Comparison of ENCODE assay signal across 8 cellular contexts in genomic region chr3:177357352-177358084, GRCh38.
DNase-seq lines count a peak whose midpoint lies in the region; ATAC-seq and TF ChIP-seq lines count a peak whose summit lies in the region.

No MANE protein-coding gene starts in this region.

- peak overlapping the region; percentile 92 for H3K27ac Mint-ChIP-seq in activated naive CD8-positive, alpha-beta T cell treated with anti-CD3 and anti-CD28 coated beads for 36 hours

- intact Hi-C loops in left ventricle myocardium superior (cut with micrococcal nuclease), result loop anchor here (5.0 kb wide), 1 partner anchor 305 kb away; no protein-coding TSS in a partner anchor

- H3K36me3 Mint-ChIP-seq in activated naive CD8-positive, alpha-beta T cell treated with anti-CD3 and anti-CD28 coated beads for 36 hours, result no peaks in the 10 kb centered on the region

- H3K79me2 ChIP-seq in ACC112 (ENCODE audit: control insufficient read depth, insufficient read depth, low read length, unreplicated experiment), result no peaks in the 10 kb centered on the region

- no peaks in the 10 kb centered on the region for H3K27me3 ChIP-seq in ACC112 (ENCODE audit: insufficient read depth, low read length)

- TF ChIP-seq CTCF in GM12865 (IDR thresholded peaks at IDR 0.05; ENCODE audit: insufficient read depth, low read depth, low read length, missing control alignments), result no peak

- H3K9me3 Mint-ChIP-seq in activated naive CD8-positive, alpha-beta T cell treated with anti-CD3 and anti-CD28 coated beads for 36 hours, result no peaks in the 10 kb centered on the region

- no peaks in the 10 kb centered on the region for H3K36me3 ChIP-seq in ACC112 (ENCODE audit: insufficient read depth, low read length)

- peaks cover 3% of the 10 kb centered on the region for H3K27me3 Mint-ChIP-seq in activated naive CD8-positive, alpha-beta T cell treated with anti-CD3 and anti-CD28 coated beads for 36 hours

- H3K27ac ChIP-seq in ACC112 (ENCODE audit: low read depth, low read length), result peak overlapping the region; percentile 90

- DNase-seq in GM12865 (ENCODE audit: low read depth) (peak; percentile 76), NCI-H748 treated with DMSO at 0.1 percent for 48 hours (lab: John Stamatoyannopoulos, UW) (peak; percentile 23), left ventricle myocardium superior (no peak), renal cortical epithelial cell (ENCODE audit: low read depth) (peak; percentile 94), NCI-H1694 (lab: John Stamatoyannopoulos, UW) (no peak)
- no peak for DNase-seq in activated naive CD8-positive, alpha-beta T cell treated with anti-CD3 and anti-CD28 coated beads for 36 hours

- peak overlapping the region; percentile 78 for H2AFZ ChIP-seq in ACC112 (ENCODE audit: low read length, unreplicated experiment)

- H3K4me3 ChIP-seq in ACC112 (ENCODE audit: low read depth, low read length) (peak overlapping the region; percentile 51), GM12865 (ENCODE audit: low read depth, low read length) (peak overlapping the region; percentile 47)

- peaks cover 61% of the 10 kb centered on the region for H3K4me1 Mint-ChIP-seq in activated naive CD8-positive, alpha-beta T cell treated with anti-CD3 and anti-CD28 coated beads for 36 hours

- peaks cover 44% of the 10 kb centered on the region for H3K4me1 ChIP-seq in ACC112 (ENCODE audit: control insufficient read depth, insufficient read depth, low read length, unreplicated experiment)

- ATAC-seq in left ventricle myocardium superior, result peak; percentile 18
- no peak for ATAC-seq in GM18867 (IDR thresholded peaks at IDR 0.05; ENCODE audit: unreplicated experiment)

- H3K4me3 Mint-ChIP-seq in activated naive CD8-positive, alpha-beta T cell treated with anti-CD3 and anti-CD28 coated beads for 36 hours, result peak overlapping the region; percentile 76

Comparison
In these comparisons a context has a peak if more than half of its experiments do, and no peak if none do; other contexts are left out.
1. DNase-seq: peak in GM12865 (single experiment), NCI-H748 treated with DMSO at 0.1 percent for 48 hours (single experiment) and renal cortical epithelial cell (single experiment); none in activated naive CD8-positive, alpha-beta T cell treated with anti-CD3 and anti-CD28 coated beads for 36 hours (single experiment), left ventricle myocardium superior (single experiment) and NCI-H1694 (single experiment).